Comparison of ENCODE assay signal across 18 cellular contexts in the genomic region with DNA sequence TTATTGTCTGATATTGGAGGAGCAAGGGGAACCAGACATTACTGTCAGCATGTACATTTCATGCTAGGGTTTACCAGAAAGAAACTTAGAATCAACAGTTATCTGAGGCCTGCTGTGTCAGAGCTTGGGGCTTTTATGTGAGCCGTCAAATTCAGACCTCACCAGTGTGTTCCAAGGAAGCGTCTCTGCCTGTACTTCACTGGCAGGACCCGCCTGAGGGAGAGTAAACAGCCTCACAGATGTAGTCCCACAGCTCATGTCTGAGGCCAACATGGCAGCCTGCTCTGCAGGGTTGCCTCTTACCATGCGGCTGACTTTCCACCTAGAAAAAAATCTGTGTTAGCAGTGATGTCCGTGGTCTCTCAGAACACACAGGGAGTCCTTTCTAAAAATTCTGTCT.
DNase-seq lines count a peak whose midpoint lies in the region; ATAC-seq, FAIRE-seq and TF ChIP-seq lines count a peak whose summit lies in the region.
"Had no signal": no experiment of that assay in that cellular context is flagged by ENCODE, and none has a peak within 500 bp of the region (broad histone marks: within the 10 kb centered on the region; RNA-seq: fewer than 3 reads in every experiment).

No MANE protein-coding gene starts in this region.

- H2AFZ ChIP-seq in HepG2 (ENCODE audit: low read length) = no peak overlapping the region

- H4K20me1 ChIP-seq in HepG2 (ENCODE audit: insufficient read depth, low read length) = peaks cover 13% of the 10 kb centered on the region

- WGBS in HepG2 (ENCODE audit: low lambda C conversion rate) = 100% methylated on average over 2 of the region's 5 CpGs
- WGBS in right lobe of liver (ENCODE audit: insufficient coverage, low coverage, low lambda C conversion rate, missing lambda C conversion rate) = 100% methylated on average over 4 of the region's 5 CpGs

- no peak for TF ChIP-seq CTCF in HepG2 (CRISPR knock-in tag; IDR thresholded peaks at IDR 0.05)
- TF ChIP-seq CTCF in right lobe of liver (IDR thresholded peaks at IDR 0.05) = no peak

- DNase-seq in HepG2 (ENCODE audit: low spot score) (no peak), right lobe of liver (no peak), NCI-H69 (lab: John Stamatoyannopoulos, UW) (peak; percentile 85), immature natural killer cell (no peak), NCI-H2029 treated with DMSO at 0.1 percent for 48 hours (lab: John Stamatoyannopoulos, UW) (no peak), SIG-M5 treated with dmso at 0.1 percent for 504 hours (lab: John Stamatoyannopoulos, UW; ENCODE audit: unreplicated experiment) (no peak)
- DNase-seq: C1 segment of cervical spinal cord; CD4-positive, alpha-beta memory T cell; COR-L47; DMS153; DND-41; GOT3; HFFc6 had no signal

- TF ChIP-seq EP300 in HepG2 (IDR thresholded peaks at IDR 0.05; ENCODE audit: low read depth in 2 of 2, low read length in 2 of 2) (no peak), HepG2 (CRISPR knock-in tag; IDR thresholded peaks at IDR 0.05; ENCODE audit: borderline replicate concordance) (no peak)

- H3K4me1 ChIP-seq in HepG2 (ENCODE audit: insufficient read depth, low read length) (no peaks in the 10 kb centered on the region), right lobe of liver (peaks cover 0 to 12% (median 2%) of the 10 kb centered on the region in 4 donors)
- H3K4me1 ChIP-seq: HAP-1 had no signal

- in situ Hi-C loops in HepG2 (cut with HindIII; ENCODE audit: extremely low pct_ligation_motif_present, low pct_unique_long_range_greater_than_20kb) = no loop called here

- H3K27me3 ChIP-seq in HepG2 (ENCODE audit: control insufficient read depth in 1 of 2, insufficient read depth in 2 of 2, low read length in 2 of 2) = no peaks in the 10 kb centered on the region
- H3K27me3 ChIP-seq in right lobe of liver = no peaks in the 10 kb centered on the region

- H3K36me3 ChIP-seq in HepG2 (replicated peaks in 1 of 2; ENCODE audit: control insufficient read depth in 1 of 2, insufficient read depth in 2 of 2, low read length in 2 of 2) (peaks cover 39 to 91% of the 10 kb centered on the region in 2 experiments), right lobe of liver (peaks cover 0 to 21% (median 11%) of the 10 kb centered on the region in 4 donors)

- no peak overlapping the region for H3K4me2 ChIP-seq in HepG2 (ENCODE audit: low read depth, low read length)

- H3K9me3 ChIP-seq in HepG2 (ENCODE audit: low read length) = no peaks in the 10 kb centered on the region
- no peaks in the 10 kb centered on the region for H3K9me3 ChIP-seq in right lobe of liver
- H3K9me3 ChIP-seq: HAP-1 had no signal

- no peak overlapping the region for H3K9ac ChIP-seq in HepG2 (ENCODE audit: insufficient read depth, low read depth, low read length)

- peak; percentile 8; the same call in 2 of the 3 replicates for ATAC-seq in HepG2
- no peak for ATAC-seq in right lobe of liver

- TF ChIP-seq POLR2A in HepG2 (IDR thresholded peaks at IDR 0.05; ENCODE audit: insufficient read depth in 1 of 2, low read depth in 2 of 2, low read length in 2 of 2) (no peak), right lobe of liver (IDR thresholded peaks at IDR 0.05) (no peak)

- BruUV-seq in HepG2 (replicated peaks; lab: Mats Ljungman, UMichigan) = no TSS peak

- no peak overlapping the region for H3K4me3 Mint-ChIP-seq in immature natural killer cell
- H3K4me3 Mint-ChIP-seq: CD4-positive, alpha-beta memory T cell; HFFc6 had no signal

- H3K36me3 Mint-ChIP-seq in immature natural killer cell = peaks cover 10 to 34% (median 14%) of the 10 kb centered on the region in 3 donors

- H3K4me3 ChIP-seq in HepG2 (replicated peaks in 1 of 3; ENCODE audit: insufficient read depth in 1 of 3, low read depth in 2 of 3, low read length in 3 of 3) (no peak overlapping the region), right lobe of liver (no peak overlapping the region)
- H3K4me3 ChIP-seq: HAP-1 had no signal

- H3K27me3 Mint-ChIP-seq in immature natural killer cell (ENCODE audit: low read depth in 3 of 3) = peaks cover 0 to 8% (median 5%) of the 10 kb centered on the region in 3 donors
- H3K27me3 Mint-ChIP-seq: CD4-positive, alpha-beta memory T cell had no signal

- peaks cover 2% of the 10 kb centered on the region for H3K79me2 ChIP-seq in HepG2 (ENCODE audit: insufficient read depth, low read length)

- no peak for TF ChIP-seq RAD21 in HepG2 (CRISPR knock-in tag; IDR thresholded peaks at IDR 0.05)

- peaks cover 16 to 36% of the 10 kb centered on the region in 2 donors for H3K4me1 Mint-ChIP-seq in immature natural killer cell
- H3K4me1 Mint-ChIP-seq: CD4-positive, alpha-beta memory T cell had no signal

- no peak for FAIRE-seq in HepG2 (lab: Jason Lieb, UNC)
- FAIRE-seq: G401.6, GM12892, GM19239, H54 had no signal

- no peak overlapping the region for H3K27ac ChIP-seq in HepG2 (ENCODE audit: extremely low read length, insufficient read depth, low read length)
- no peak overlapping the region for H3K27ac ChIP-seq in right lobe of liver

- peak overlapping the region in 4 of 6 donors; percentile 1 to 37 (median 14) for H3K27ac Mint-ChIP-seq in immature natural killer cell
- H3K27ac Mint-ChIP-seq: CD4-positive, alpha-beta memory T cell; HFFc6 had no signal

- POLR2A ChIA-PET in HepG2 (lab: Yijun Ruan, JAX) = no interaction called here

- intact Hi-C loops in HepG2 (cut with micrococcal nuclease; ENCODE audit: unreplicated experiment) = no loop called here
- intact Hi-C loops in right lobe of liver (cut with DNase I) = no loop called here

- H3K9me3 Mint-ChIP-seq in immature natural killer cell = no peaks in the 10 kb centered on the region
- H3K9me3 Mint-ChIP-seq: HFFc6 had no signal

- CTCF ChIA-PET in HepG2 (lab: Yijun Ruan, JAX; ENCODE audit: low intra/inter-chr PET ratio, low total read pairs) = no interaction called here

TF ChIP-seq in HepG2, 621 proteins besides CTCF, POLR2A, EP300 and RAD21:
- TF ChIP-seq TERF1 (CRISPR knock-in tag; IDR thresholded peaks at IDR 0.05) = no peak
- no peak for TF ChIP-seq ZBTB10 (CRISPR knock-in tag; IDR thresholded peaks at IDR 0.05; ENCODE audit: borderline replicate concordance)
- no peak for TF ChIP-seq SNRNP70 (IDR thresholded peaks at IDR 0.05; ENCODE audit: low read depth, low read length)
- no peak for TF ChIP-seq ZNF773 (CRISPR knock-in tag; IDR thresholded peaks at IDR 0.05; ENCODE audit: borderline replicate concordance)
- peak; percentile 44 for TF ChIP-seq AGO2 (optimal IDR thresholded peaks at IDR 0.05; ENCODE audit: low read depth, low read length)
- peak; percentile 99 for TF ChIP-seq RBM22 (optimal IDR thresholded peaks at IDR 0.05; ENCODE audit: low read length)
- peak; percentile 36; the same call in 1 of the 2 replicates for TF ChIP-seq POLR2G (IDR thresholded peaks at IDR 0.05; ENCODE audit: low read depth, low read length)
